In genomic region chrX:67545772-67546495, GRCh38 we compare ENCODE assay signal across 7 cellular contexts. TPM values are rescaled to one million over a fixed set of nuclear protein-coding genes. Genes with fewer than 3 reads are reported as not detected.
DNase-seq lines count a peak whose midpoint lies in the region; ATAC-seq, FAIRE-seq and TF ChIP-seq lines count a peak whose summit lies in the region.

No MANE protein-coding gene starts in this region.

- 28% methylated on average over 4 of the region's 46 CpGs; no CpG with 5 or more reads in 1 of the 2 experiments for WGBS in IMR-90 (ENCODE audit: extremely low coverage in 2 of 2, insufficient read length in 1 of 2), 2 experiments

- H2BK120ac ChIP-seq in IMR-90 (ENCODE audit: low read depth, low read length): no peak overlapping the region

- H3K56ac ChIP-seq in IMR-90 (ENCODE audit: extremely low read depth, insufficient read depth, low read length): no peak overlapping the region

- in situ Hi-C loops in IMR-90 (cut with MboI; ENCODE audit: low sequenced_read_pairs): no loop called here
- in situ Hi-C loops in astrocyte of the spinal cord (cut with HindIII; ENCODE audit: low sequenced_read_pairs): no loop called here

- no peaks in the 10 kb centered on the region for H3K79me2 ChIP-seq in keratinocyte (ENCODE audit: control insufficient read depth, insufficient read depth, low read length)

- CTCF ChIA-PET in IMR-90 (lab: Yijun Ruan, JAX): interaction anchor here (0.5 kb wide), 1 partner anchor 321 kb away, joined by 5 read pairs; no protein-coding TSS in a partner anchor

- H2BK15ac ChIP-seq in IMR-90 (ENCODE audit: low read depth, low read length): no peak overlapping the region

- no peaks in the 10 kb centered on the region for H3K79me1 ChIP-seq in IMR-90 (ENCODE audit: low read depth in 1 of 2, low read length in 2 of 2)

- dilution Hi-C loops in IMR-90 (cut with HindIII; ENCODE audit: low sequenced_read_pairs, unreplicated experiment): no loop called here
- dilution Hi-C loops in keratinocyte (cut with MboI; ENCODE audit: extremely low pct_ligation_motif_present, low sequenced_read_pairs): no loop called here

- H3K14ac ChIP-seq in IMR-90 (replicated peaks; ENCODE audit: low read depth, low read length): no peak overlapping the region

- H2AFZ ChIP-seq in IMR-90 (replicated peaks; ENCODE audit: low read length, poor library complexity) (peak overlapping the region; percentile 45), keratinocyte (ENCODE audit: control insufficient read depth, low read length) (peak overlapping the region; percentile 6)

- H2AK5ac ChIP-seq in IMR-90 (ENCODE audit: low read depth, low read length): no peak overlapping the region

- TF ChIP-seq CTCF in IMR-90 (conservative IDR thresholded peaks at IDR 0.05; ENCODE audit: low read depth, low read length) (no peak), astrocyte of the spinal cord (IDR thresholded peaks at IDR 0.05; ENCODE audit: low read depth, low read length) (no peak), keratinocyte (optimal IDR thresholded peaks at IDR 0.05 in 1 of 3, IDR thresholded peaks at IDR 0.05 in 1 of 3, conservative IDR thresholded peaks at IDR 0.05 in 1 of 3; ENCODE audit: extremely low read depth in 1 of 3, insufficient read depth in 2 of 3, low read length in 3 of 3) (no peak)

- DNase-seq in IMR-90: no peak
- DNase-seq in astrocyte of the spinal cord (ENCODE audit: low read depth, low spot score): peak; percentile 23
- no peak for DNase-seq in keratinocyte (ENCODE audit: low read depth, low spot score)
- no peak for DNase-seq in activated naive CD4-positive, alpha-beta T cell (lab: John Stamatoyannopoulos, UW)

- FAIRE-seq in keratinocyte (lab: Jason Lieb, UNC): no peak

- no peak overlapping the region for H3K27ac ChIP-seq in IMR-90 (ENCODE audit: insufficient read depth, low read length)
- no peak overlapping the region for H3K27ac ChIP-seq in keratinocyte (ENCODE audit: control insufficient read depth, insufficient read depth, low read length)
- H3K27ac ChIP-seq in subcutaneous abdominal adipose tissue (ENCODE audit: low read depth, low read length): peak overlapping the region; percentile 58

- peak overlapping the region; percentile 50 for H3K4me2 ChIP-seq in IMR-90 (ENCODE audit: low read depth, low read length)
- H3K4me2 ChIP-seq in keratinocyte (ENCODE audit: control insufficient read depth, extremely low read depth, insufficient read depth, low read depth, low read length): peak overlapping the region; percentile 70

- BruUV-seq in IMR-90 (replicated peaks; lab: Mats Ljungman, UMichigan): no TSS peak

- POLR2A ChIA-PET in IMR-90 (lab: Charles Lee; ENCODE audit: unreplicated experiment): no interaction called here

- H3K23ac ChIP-seq in IMR-90 (ENCODE audit: low read depth, low read length): no peak overlapping the region

- no peak overlapping the region for H4K5ac ChIP-seq in IMR-90 (ENCODE audit: low read depth, low read length)

- no peak for TF ChIP-seq POLR2A in IMR-90 (IDR thresholded peaks at IDR 0.05; ENCODE audit: low read depth, low read length)

- H3K4me3 ChIP-seq in IMR-90 (ENCODE audit: insufficient read depth, low read depth, low read length): peak overlapping the region; percentile 38
- H3K4me3 ChIP-seq in astrocyte of the spinal cord (ENCODE audit: low read depth, low read length): peak overlapping the region; percentile 50
- H3K4me3 ChIP-seq in keratinocyte (ENCODE audit: control insufficient read depth in 2 of 3, extremely low read depth in 1 of 3, insufficient read depth in 2 of 3, low read depth in 1 of 3, low read length in 3 of 3): peak overlapping the region in 2 of 3 experiments; percentile 38 to 46
- H3K4me3 ChIP-seq in subcutaneous abdominal adipose tissue (ENCODE audit: low read depth in 1 of 5, low read length in 5 of 5): peak overlapping the region; percentile 62 to 84 (median 71)

- no peak overlapping the region for H2AK9ac ChIP-seq in IMR-90 (replicated peaks; ENCODE audit: low read depth, low read length, poor library complexity)

- H3K18ac ChIP-seq in IMR-90 (ENCODE audit: low read depth, low read length): no peak overlapping the region

- no peak overlapping the region for H4K8ac ChIP-seq in IMR-90 (ENCODE audit: low read depth in 2 of 2, low read length in 2 of 2)

- ATAC-seq in IMR-90 (ENCODE audit: low read depth) (peak; percentile 10; the same call in 1 of the 2 replicates), HG02970 (IDR thresholded peaks at IDR 0.05; ENCODE audit: low FRiP score, unreplicated experiment) (no peak), HG03565 (IDR thresholded peaks at IDR 0.05; ENCODE audit: unreplicated experiment) (no peak)

- intact Hi-C loops in IMR-90 (cut with micrococcal nuclease): no loop called here

- H3K9me3 ChIP-seq in IMR-90 (ENCODE audit: control insufficient read depth, insufficient read depth, low read length) (peaks cover 2% of the 10 kb centered on the region; the same call in 1 of the 2 replicates), keratinocyte (ENCODE audit: control insufficient read depth, low read depth, low read length) (no peaks in the 10 kb centered on the region), subcutaneous abdominal adipose tissue (ENCODE audit: control insufficient read depth in 5 of 5, low read length in 5 of 5) (peaks cover 0 to 4% (median 0%) of the 10 kb centered on the region in 5 donors)

- TF ChIP-seq RAD21 in IMR-90 (IDR thresholded peaks at IDR 0.05; ENCODE audit: low read length): no peak

- no peaks in the 10 kb centered on the region for H4K20me1 ChIP-seq in IMR-90 (ENCODE audit: insufficient read depth, low read length)
- H4K20me1 ChIP-seq in keratinocyte (ENCODE audit: control insufficient read depth, extremely low read depth, insufficient read depth, low read length): no peaks in the 10 kb centered on the region

- no peaks in the 10 kb centered on the region for H3K36me3 ChIP-seq in IMR-90 (ENCODE audit: control insufficient read depth, insufficient read depth, low read length)
- H3K36me3 ChIP-seq in keratinocyte (ENCODE audit: control insufficient read depth in 2 of 2, extremely low read depth in 1 of 2, insufficient read depth in 2 of 2, low read length in 2 of 2): no peaks in the 10 kb centered on the region
- no peaks in the 10 kb centered on the region for H3K36me3 ChIP-seq in subcutaneous abdominal adipose tissue (ENCODE audit: control insufficient read depth in 5 of 5, insufficient read depth in 5 of 5, low read length in 5 of 5)

- H3K4ac ChIP-seq in IMR-90 (ENCODE audit: low read depth, low read length): no peak overlapping the region

- peaks cover 16% of the 10 kb centered on the region for H3K27me3 ChIP-seq in IMR-90 (ENCODE audit: control insufficient read depth, insufficient read depth, low read length)
- H3K27me3 ChIP-seq in keratinocyte (ENCODE audit: control insufficient read depth, extremely low read depth, insufficient read depth, low read length): peaks cover 35% of the 10 kb centered on the region
- H3K27me3 ChIP-seq in subcutaneous abdominal adipose tissue (ENCODE audit: control insufficient read depth in 5 of 5, insufficient read depth in 4 of 5, low read length in 5 of 5): peaks cover 0 to 29% (median 11%) of the 10 kb centered on the region in 5 donors

- no peak overlapping the region for H4K91ac ChIP-seq in IMR-90 (ENCODE audit: insufficient read depth, low read depth, low read length)

- H2BK20ac ChIP-seq in IMR-90 (ENCODE audit: low read depth, low read length): no peak overlapping the region

- H3K4me1 ChIP-seq in IMR-90 (ENCODE audit: control insufficient read depth, insufficient read depth, low read length) (no peaks in the 10 kb centered on the region), keratinocyte (ENCODE audit: control insufficient read depth, extremely low read depth, insufficient read depth, low read length) (peaks cover 5% of the 10 kb centered on the region), subcutaneous abdominal adipose tissue (ENCODE audit: control insufficient read depth in 5 of 5, insufficient read depth in 5 of 5, low read length in 5 of 5) (peaks cover 0 to 27% (median 17%) of the 10 kb centered on the region in 5 donors)

- H3K9me1 ChIP-seq in IMR-90 (ENCODE audit: insufficient read depth, low read length) (no peaks in the 10 kb centered on the region), keratinocyte (ENCODE audit: control insufficient read depth, extremely low read depth, insufficient read depth, low read length) (no peaks in the 10 kb centered on the region)

- H3K9ac ChIP-seq in IMR-90 (ENCODE audit: low read depth, low read length) (no peak overlapping the region), keratinocyte (ENCODE audit: control insufficient read depth, extremely low read depth, insufficient read depth, low read length) (no peak overlapping the region), subcutaneous abdominal adipose tissue (ENCODE audit: low read length in 5 of 5) (peak overlapping the region in 2 of 5 donors; percentile 46 to 69)

- peak overlapping the region; percentile 37 for H2BK5ac ChIP-seq in IMR-90 (ENCODE audit: low read depth, low read length, poor library complexity, severe bottlenecking)

TF ChIP-seq in IMR-90, 13 proteins besides CTCF, POLR2A, EP300 and RAD21:
- TF ChIP-seq RFX5 (IDR thresholded peaks at IDR 0.05; ENCODE audit: low read depth, low read length) (no peak), SMC3 (IDR thresholded peaks at IDR 0.05; ENCODE audit: low read depth, low read length) (no peak), USF2 (IDR thresholded peaks at IDR 0.05; ENCODE audit: low read depth, low read length) (no peak), NFE2L2 (IDR thresholded peaks at IDR 0.05; ENCODE audit: low read depth, low read length) (no peak), CHD1 (IDR thresholded peaks at IDR 0.05; ENCODE audit: low read depth, low read length) (no peak)

RNA-seq across cellular contexts. Expression of gene AR, which starts 2.1 kb away (rescaled TPM):
- total RNA-seq in IMR-90 (2012; rRNA removed): 2.8 and 4.7 TPM in 2 replicates
- polyA plus RNA-seq in IMR-90 (2012; rRNA removed): 1.3 and 1.5 TPM in 2 replicates
- polyA plus RNA-seq in IMR-90 (2012; cell fraction: cytosol; rRNA removed): 0.54 and 0.95 TPM in 2 replicates
- 2.9 and 3.1 TPM in 2 replicates for polyA plus RNA-seq in IMR-90 (2012; cell fraction: nucleus; rRNA removed; ENCODE audit: low replicate concordance)
- polyA plus RNA-seq in keratinocyte: 0.27 to 0.75 TPM (median 0.47 TPM) in 3 replicates
- 0.05 TPM for polyA plus RNA-seq in keratinocyte (2011; ENCODE audit: low read depth)
- polyA plus RNA-seq in keratinocyte (2011; cell fraction: cytosol; rRNA removed): 0.22 and 0.27 TPM in 2 replicates
- polyA plus RNA-seq in keratinocyte (2011; cell fraction: nucleus; rRNA removed): 0.51 and 0.60 TPM in 2 replicates
- polyA plus RNA-seq in keratinocyte (2012; ENCODE audit: low replicate concordance): 0.04 and 0.47 TPM in 2 replicates
- 1.7 to 5.8 TPM (median 2.7 TPM) in 3 replicates for polyA minus RNA-seq in keratinocyte
- polyA minus RNA-seq in keratinocyte (2011; cell fraction: cytosol; rRNA and poly(A)+ RNA removed): 1.3 TPM
- polyA minus RNA-seq in keratinocyte (2011; cell fraction: nucleus; rRNA and poly(A)+ RNA removed): 0.63 and 1.3 TPM in 2 replicates
